ENCODE assay signal across 10 cellular contexts in the genomic region with DNA sequence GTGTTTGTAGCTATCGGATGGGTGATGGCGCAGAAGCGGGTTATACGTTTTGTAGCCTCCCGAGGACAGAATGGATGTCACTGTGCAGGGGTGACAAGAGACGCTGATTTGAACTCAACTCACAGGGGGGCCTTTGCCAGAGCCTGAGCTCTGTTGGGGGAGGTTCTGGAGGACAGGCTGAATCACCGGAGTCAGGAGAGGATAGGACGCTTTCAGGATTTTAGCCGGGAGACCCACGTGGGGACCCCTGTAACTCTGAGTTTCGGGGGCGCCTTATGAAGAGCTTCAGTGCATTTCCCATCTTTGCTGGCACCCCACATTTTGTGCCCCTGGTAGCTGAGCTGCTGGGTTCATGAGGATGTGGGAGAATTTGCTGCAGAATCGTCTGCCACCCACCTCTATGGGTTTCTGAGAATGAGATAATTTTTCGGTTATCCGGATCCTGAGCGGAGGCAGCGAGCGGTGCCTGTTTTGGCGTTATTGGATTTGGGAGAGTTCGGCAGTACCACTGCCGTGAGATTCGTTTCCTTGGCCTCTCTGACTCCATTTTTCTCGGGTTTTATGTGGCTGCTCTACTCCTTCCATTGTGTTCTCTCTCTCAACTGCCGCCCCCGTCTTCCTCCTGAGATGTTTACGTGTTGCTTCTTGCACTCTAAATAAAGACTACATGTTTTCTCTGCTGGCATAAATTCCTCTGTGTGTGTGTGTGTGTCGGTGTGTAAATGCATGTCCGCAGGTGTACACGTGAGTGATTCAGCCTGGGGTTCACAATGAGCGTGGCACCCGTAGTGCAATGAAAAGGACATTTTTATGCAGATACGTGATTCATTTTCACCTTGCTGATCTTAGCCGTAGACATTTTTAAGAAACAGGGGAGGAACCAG.
A peak's percentile ranks its signal among the peaks of the same experiment; 100 is the strongest.
DNase-seq lines count a peak whose midpoint lies in the region; ATAC-seq and TF ChIP-seq lines count a peak whose summit lies in the region.
"Had no signal": no experiment of that assay in that cellular context is flagged by ENCODE, and none has a peak within 500 bp of the region (broad histone marks: within the 10 kb centered on the region; RNA-seq: fewer than 3 reads in every experiment).

No MANE protein-coding gene starts in this region.

- H3K36me3 ChIP-seq in cardiac muscle cell (no peaks in the 10 kb centered on the region), mucosa of rectum (ENCODE audit: control insufficient read depth in 2 of 2, insufficient read depth in 2 of 2, low read length in 2 of 2) (no peaks in the 10 kb centered on the region), urinary bladder (ENCODE audit: insufficient read depth) (no peaks in the 10 kb centered on the region)

- peak overlapping the region; percentile 14 to 27 for H3K9ac ChIP-seq in mucosa of rectum (ENCODE audit: low read depth in 1 of 2, low read length in 2 of 2)

- 72% methylated on average over 33 of the region's 33 CpGs for WGBS in urinary bladder

- peaks cover 13% of the 10 kb centered on the region for H3K4me1 ChIP-seq in cardiac muscle cell (ENCODE audit: low read depth)
- H3K4me1 ChIP-seq in mucosa of rectum (ENCODE audit: control insufficient read depth in 2 of 2, insufficient read depth in 2 of 2, low read length in 2 of 2) = peaks cover 7 to 14% of the 10 kb centered on the region in 2 donors
- H3K4me1 ChIP-seq in urinary bladder (ENCODE audit: insufficient read depth) = no peaks in the 10 kb centered on the region

- ATAC-seq in Right ventricle myocardium superior (ENCODE audit: poor library complexity) (no peak), GM19324 (IDR thresholded peaks at IDR 0.05; ENCODE audit: low FRiP score, unreplicated experiment) (no peak)

- no peak for TF ChIP-seq CTCF in cardiac muscle cell (IDR thresholded peaks at IDR 0.05; ENCODE audit: low read depth, low read length)

- H3K27ac ChIP-seq in cardiac muscle cell = peak overlapping the region; percentile 78
- peak overlapping the region; percentile 86 for H3K27ac ChIP-seq in epithelial cell of prostate
- peak overlapping the region in 1 of 2 donors; percentile 53 for H3K27ac ChIP-seq in mucosa of rectum (ENCODE audit: low read depth in 2 of 2, low read length in 2 of 2)
- peak overlapping the region; percentile 13 for H3K27ac ChIP-seq in urinary bladder (ENCODE audit: low read depth)

- intact Hi-C loops in Right ventricle myocardium superior (cut with DNase I) = no loop called here

- H3K27me3 ChIP-seq in cardiac muscle cell = no peaks in the 10 kb centered on the region
- no peaks in the 10 kb centered on the region for H3K27me3 ChIP-seq in mucosa of rectum (ENCODE audit: control insufficient read depth in 2 of 2, insufficient read depth in 2 of 2, low read length in 2 of 2)

- H3K9me3 ChIP-seq in cardiac muscle cell (ENCODE audit: low read depth) = no peaks in the 10 kb centered on the region
- H3K9me3 ChIP-seq in mucosa of rectum (ENCODE audit: control insufficient read depth in 2 of 2, low read length in 2 of 2) = no peaks in the 10 kb centered on the region

- no peak for DNase-seq in cardiac muscle cell (ENCODE audit: low read depth in 1 of 2, low spot score in 1 of 2)
- no peak for DNase-seq in Right ventricle myocardium superior
- peak; percentile 20 for DNase-seq in epithelial cell of prostate (ENCODE audit: low read depth, low spot score)
- DNase-seq in cortex of kidney (lab: John Stamatoyannopoulos, UW) = no peak
- no peak for DNase-seq in LoVo (ENCODE audit: low spot score)
- DNase-seq: activated CD4-positive, CD25-positive, alpha-beta regulatory T cell; activated naive CD4-positive, alpha-beta T cell treated with Interleukin-2 at 50 U/mL for 16 hours had no signal

- no peak overlapping the region for H3K4me3 ChIP-seq in cardiac muscle cell
- peak overlapping the region; percentile 47 to 56 for H3K4me3 ChIP-seq in mucosa of rectum (ENCODE audit: low read length in 2 of 2)
- H3K4me3 ChIP-seq in urinary bladder (ENCODE audit: low read depth, low read length) = no peak overlapping the region

Comparison
In these comparisons a context has a peak if more than half of its experiments do, and no peak if none do; other contexts are left out.
1. H3K4me3 ChIP-seq: peak in mucosa of rectum (2 of 2); none in cardiac muscle cell (single experiment) and urinary bladder (single experiment).